In the genomic region with DNA sequence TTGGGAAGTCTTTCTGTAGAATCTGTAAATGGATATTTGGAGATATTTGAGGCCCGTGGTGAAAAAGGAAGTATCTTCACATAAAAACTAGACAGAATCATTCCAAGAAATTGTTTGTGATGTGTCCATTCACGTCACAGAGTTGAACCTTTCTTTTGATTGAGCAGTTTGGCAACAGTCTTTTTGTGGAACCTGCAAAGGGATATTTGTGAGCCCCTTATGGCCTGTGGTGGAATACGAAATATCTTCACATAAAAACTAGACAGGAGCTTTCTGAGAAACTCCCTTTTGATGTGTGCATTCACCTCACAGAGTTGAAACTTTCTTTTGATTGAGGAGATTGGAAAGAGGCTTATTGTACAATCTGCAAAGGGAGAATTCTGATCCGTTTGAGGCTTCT, we compare ENCODE assay signal across 7 cellular contexts.
DNase-seq lines count a peak whose midpoint lies in the region; ATAC-seq and TF ChIP-seq lines count a peak whose summit lies in the region.
"Not testable (repeated sequence)": the region's sequence is repeated elsewhere in the genome, so short reads cannot be mapped to it uniquely, and the experiment has no call there.

No MANE protein-coding gene starts in this region.

- not testable (repeated sequence) for H3K36me3 Mint-ChIP-seq in activated T-helper 2 cell treated with anti-CD3 and anti-CD28 coated beads, Interferon-gamma antibody, Interleukin-2, Interleukin-4, amounts not matched to agents 10 μg/mL and 5 μg/mL and 100 μg/mL, durations not matched to agents 14 hours and 24 hours and 36 hours (ENCODE audit: low read depth)

- H3K27me3 Mint-ChIP-seq in activated T-helper 2 cell treated with anti-CD3 and anti-CD28 coated beads, Interferon-gamma antibody, Interleukin-2, Interleukin-4, amounts not matched to agents 10 μg/mL and 5 μg/mL and 100 μg/mL, durations not matched to agents 14 hours and 24 hours and 36 hours (ENCODE audit: low read depth) = not testable (repeated sequence)

- not testable (repeated sequence) for H3K4me1 ChIP-seq in colonic mucosa; esophagus muscularis mucosa; right atrium auricular region; lung (ENCODE audit: control insufficient read depth in 2 of 2, insufficient read depth in 2 of 2, low read length in 2 of 2); sigmoid colon; suprapubic skin

- not testable (repeated sequence) for H3K9me3 Mint-ChIP-seq in activated T-helper 2 cell treated with anti-CD3 and anti-CD28 coated beads, Interferon-gamma antibody, Interleukin-2, Interleukin-4, amounts not matched to agents 10 μg/mL and 5 μg/mL and 100 μg/mL, durations not matched to agents 14 hours and 24 hours and 36 hours

- TF ChIP-seq EP300 in esophagus muscularis mucosa (IDR thresholded peaks at IDR 0.05); sigmoid colon (IDR thresholded peaks at IDR 0.05); suprapubic skin (IDR thresholded peaks at IDR 0.05): not testable (repeated sequence)

- H3K27me3 ChIP-seq in colonic mucosa; esophagus muscularis mucosa; right atrium auricular region; lung (ENCODE audit: control insufficient read depth, insufficient read depth); sigmoid colon; suprapubic skin: not testable (repeated sequence)

- H3K9me3 ChIP-seq in colonic mucosa; lung (ENCODE audit: control insufficient read depth in 2 of 2, insufficient read depth in 1 of 2, low read length in 1 of 2): not testable (repeated sequence)
- peaks cover 0 to 15% (median 11%) of the 10 kb centered on the region in 4 donors for H3K9me3 ChIP-seq in esophagus muscularis mucosa
- H3K9me3 ChIP-seq in right atrium auricular region = peaks cover 0 to 13% of the 10 kb centered on the region in 2 donors
- H3K9me3 ChIP-seq in sigmoid colon = peaks cover 0 to 13% (median 6%) of the 10 kb centered on the region in 4 donors
- H3K9me3 ChIP-seq in suprapubic skin = peaks cover 12% of the 10 kb centered on the region

- not testable (repeated sequence) for H3K36me3 ChIP-seq in colonic mucosa; esophagus muscularis mucosa; right atrium auricular region; lung (ENCODE audit: control insufficient read depth in 2 of 2, insufficient read depth in 2 of 2, low read length in 2 of 2); sigmoid colon; suprapubic skin

- H3K4me1 Mint-ChIP-seq in activated T-helper 2 cell treated with anti-CD3 and anti-CD28 coated beads, Interferon-gamma antibody, Interleukin-2, Interleukin-4, amounts not matched to agents 10 μg/mL and 5 μg/mL and 100 μg/mL, durations not matched to agents 14 hours and 24 hours and 36 hours (ENCODE audit: low read depth) = not testable (repeated sequence)

- not testable (repeated sequence) for H3K27ac Mint-ChIP-seq in activated T-helper 2 cell treated with anti-CD3 and anti-CD28 coated beads, Interferon-gamma antibody, Interleukin-2, Interleukin-4, amounts not matched to agents 10 μg/mL and 5 μg/mL and 100 μg/mL, durations not matched to agents 14 hours and 24 hours and 36 hours

- peak; percentile 7 for DNase-seq in activated T-helper 2 cell treated with anti-CD3 and anti-CD28 coated beads, Interferon-gamma antibody, Interleukin-2, Interleukin-4, amounts not matched to agents 10 μg/mL and 5 μg/mL and 100 μg/mL, durations not matched to agents 14 hours and 24 hours and 36 hours (ENCODE audit: low spot score)
- peak; percentile 15 for DNase-seq in colonic mucosa
- DNase-seq in esophagus muscularis mucosa (ENCODE audit: extremely low spot score) = peak; percentile 45
- peak; percentile 57 for DNase-seq in right atrium auricular region (ENCODE audit: low spot score)
- peak; percentile 28 for DNase-seq in lung (ENCODE audit: low spot score)
- DNase-seq in sigmoid colon = peak; percentile 54
- peak; percentile 22 to 26 for DNase-seq in suprapubic skin (ENCODE audit: low spot score in 2 of 2)

- not testable (repeated sequence) for H3K27ac ChIP-seq in colonic mucosa; esophagus muscularis mucosa (replicated peaks in 1 of 4); right atrium auricular region; lung (ENCODE audit: low read depth in 1 of 2, low read length in 1 of 2); sigmoid colon; suprapubic skin

- 38% methylated on average over 3 of the region's 4 CpGs for WGBS in esophagus muscularis mucosa
- 47 to 55% methylated on average over 4 of the region's 4 CpGs for WGBS in lung, 2 donors
- 50 to 58% methylated on average over 4 of the region's 4 CpGs for WGBS in sigmoid colon, 2 donors
- 35% methylated on average over 3 of the region's 4 CpGs for WGBS in suprapubic skin

- not testable (repeated sequence) for TF ChIP-seq CTCF in colonic mucosa (IDR thresholded peaks at IDR 0.05); esophagus muscularis mucosa (IDR thresholded peaks at IDR 0.05); right atrium auricular region (IDR thresholded peaks at IDR 0.05); lung (IDR thresholded peaks at IDR 0.05; ENCODE audit: control extremely low read depth, extremely low read depth); sigmoid colon (IDR thresholded peaks at IDR 0.05); suprapubic skin (IDR thresholded peaks at IDR 0.05)

- not testable (repeated sequence) for H3K4me3 Mint-ChIP-seq in activated T-helper 2 cell treated with anti-CD3 and anti-CD28 coated beads, Interferon-gamma antibody, Interleukin-2, Interleukin-4, amounts not matched to agents 10 μg/mL and 5 μg/mL and 100 μg/mL, durations not matched to agents 14 hours and 24 hours and 36 hours (ENCODE audit: low read depth)

- intact Hi-C loops in activated T-helper 2 cell treated with anti-CD3 and anti-CD28 coated beads, Interferon-gamma antibody, Interleukin-2, Interleukin-4, amounts not matched to agents 10 μg/mL and 5 μg/mL and 100 μg/mL, durations not matched to agents 14 hours and 24 hours and 36 hours (cut with micrococcal nuclease); colonic mucosa (cut with DNase I); esophagus muscularis mucosa (cut with DNase I); sigmoid colon (cut with DNase I): not testable (repeated sequence)

- not testable (repeated sequence) for H3K9ac ChIP-seq in colonic mucosa (ENCODE audit: low read depth in 2 of 2, low read length in 2 of 2)

- H3K4me3 ChIP-seq in colonic mucosa, esophagus muscularis mucosa, right atrium auricular region, lung, sigmoid colon, suprapubic skin: not testable (repeated sequence)

- not testable (repeated sequence) for ATAC-seq in lung (ENCODE audit: insufficient read depth, low FRiP score)

- not testable (repeated sequence) for TF ChIP-seq POLR2A in esophagus muscularis mucosa (IDR thresholded peaks at IDR 0.05; ENCODE audit: low read depth); sigmoid colon (IDR thresholded peaks at IDR 0.05); suprapubic skin (IDR thresholded peaks at IDR 0.05)

Comparison
In these comparisons a context has a peak if more than half of its experiments do, and no peak if none do; other contexts are left out.
1. DNase-seq: peak in every context shown above with its lines; median percentile 57 in right atrium auricular region; 54 in sigmoid colon; 45 in esophagus muscularis mucosa; 28 in lung; 24 in suprapubic skin; 15 in colonic mucosa; 7 in activated T-helper 2 cell treated with anti-CD3 and anti-CD28 coated beads, Interferon-gamma antibody, Interleukin-2, Interleukin-4, amounts not matched to agents 10 μg/mL and 5 μg/mL and 100 μg/mL, durations not matched to agents 14 hours and 24 hours and 36 hours.